In the genomic region with DNA sequence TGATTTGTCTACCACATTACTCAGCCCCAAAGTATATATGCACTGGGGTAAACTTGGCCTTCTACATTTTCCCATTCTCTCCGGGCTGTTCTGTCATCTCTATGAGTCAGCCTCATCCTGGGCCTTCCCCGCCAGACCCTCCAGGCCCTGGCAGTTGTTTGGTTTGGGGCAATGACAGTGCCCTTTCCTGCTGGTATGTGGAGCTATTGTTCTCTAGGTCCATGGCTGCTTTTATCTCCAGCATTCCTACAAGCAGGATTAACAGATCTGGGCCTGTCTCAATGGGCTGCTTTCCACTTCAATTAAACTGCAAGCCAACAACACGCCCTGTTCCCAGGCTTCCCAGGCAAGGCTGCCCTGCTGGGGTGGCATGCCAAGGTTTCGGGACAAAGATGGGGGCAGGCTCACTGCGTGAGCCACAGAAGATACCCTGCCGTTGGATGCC, we compare ENCODE assay signal across 10 cellular contexts.
DNase-seq lines count a peak whose midpoint lies in the region; ATAC-seq and TF ChIP-seq lines count a peak whose summit lies in the region.
"Had no signal": no experiment of that assay in that cellular context is flagged by ENCODE, and none has a peak within 500 bp of the region (broad histone marks: within the 10 kb centered on the region; RNA-seq: fewer than 3 reads in every experiment).

No MANE protein-coding gene starts in this region.

- intact Hi-C loops in body of pancreas (cut with DNase I), result no loop called here
- intact Hi-C loops in stomach (cut with DNase I; ENCODE audit: low total_unique reads), result no loop called here

- ATAC-seq in body of pancreas (peak; percentile 10), GM21529 (IDR thresholded peaks at IDR 0.05; ENCODE audit: unreplicated experiment) (no peak), HG03571 (IDR thresholded peaks at IDR 0.05; ENCODE audit: unreplicated experiment) (no peak)

- peak; percentile 34 for DNase-seq in HK-2 (ENCODE audit: unreplicated experiment)
- peak in 2 of 4 donors; percentile 21 to 37 for DNase-seq in body of pancreas
- DNase-seq in right atrium auricular region (ENCODE audit: low spot score), result no peak
- peak; percentile 74 for DNase-seq in stomach
- no peak for DNase-seq in UCSD-AML1 (lab: John Stamatoyannopoulos, UW; ENCODE audit: unreplicated experiment)
- DNase-seq in NCI-H748 treated with DMSO at 0.1 percent for 48 hours (lab: John Stamatoyannopoulos, UW), result no peak
- DNase-seq: NCI-H2171, psoas muscle had no signal

- TF ChIP-seq EP300 in stomach (IDR thresholded peaks at IDR 0.05), result no peak

- H3K36me3 ChIP-seq in body of pancreas (replicated peaks in 1 of 2; ENCODE audit: insufficient read depth in 1 of 2, low read depth in 2 of 2) (no peaks in the 10 kb centered on the region), right atrium auricular region (no peaks in the 10 kb centered on the region), stomach (no peaks in the 10 kb centered on the region)

- H3K4me1 ChIP-seq in body of pancreas (peaks cover 20% of the 10 kb centered on the region), right atrium auricular region (peaks cover 0 to 24% of the 10 kb centered on the region in 2 donors), stomach (peaks cover 7 to 53% (median 23%) of the 10 kb centered on the region in 4 donors)
- H3K4me1 ChIP-seq: psoas muscle had no signal

- H3K27ac ChIP-seq in body of pancreas, result peak overlapping the region in 1 of 4 donors; percentile 39
- H3K27ac ChIP-seq in right atrium auricular region, result peak overlapping the region; percentile 26 to 28
- no peak overlapping the region for H3K27ac ChIP-seq in stomach
- H3K27ac ChIP-seq: psoas muscle had no signal

- H3K9me3 ChIP-seq in body of pancreas (peaks cover 0 to 2% (median 0%) of the 10 kb centered on the region in 3 donors), right atrium auricular region (no peaks in the 10 kb centered on the region), stomach (peaks cover 0 to 3% (median 1%) of the 10 kb centered on the region in 4 donors)
- H3K9me3 ChIP-seq: psoas muscle had no signal

- H3K4me3 ChIP-seq in body of pancreas (no peak overlapping the region), right atrium auricular region (no peak overlapping the region), stomach (no peak overlapping the region)
- H3K4me3 ChIP-seq: psoas muscle had no signal

- TF ChIP-seq CTCF in body of pancreas (IDR thresholded peaks at IDR 0.05) (no peak), right atrium auricular region (IDR thresholded peaks at IDR 0.05) (no peak), stomach (IDR thresholded peaks at IDR 0.05) (no peak)

- WGBS in body of pancreas, 2 donors, result 49 to 51% methylated on average over 3 to 6 of the region's 6 CpGs
- 20 to 43% (median 30%) methylated on average over 5 to 6 of the region's 6 CpGs for WGBS in stomach, 5 donors

- H3K27me3 ChIP-seq in body of pancreas (no peaks in the 10 kb centered on the region), right atrium auricular region (no peaks in the 10 kb centered on the region), stomach (no peaks in the 10 kb centered on the region)

- TF ChIP-seq POLR2A in body of pancreas (IDR thresholded peaks at IDR 0.05), result no peak
- TF ChIP-seq POLR2A in stomach (IDR thresholded peaks at IDR 0.05), result no peak

Comparison
In these comparisons a context has a peak if more than half of its experiments do, and no peak if none do; other contexts are left out.
1. DNase-seq: peak in HK-2 (single experiment) and stomach (single experiment); none in right atrium auricular region (single experiment), UCSD-AML1 (single experiment) and NCI-H748 treated with DMSO at 0.1 percent for 48 hours (single experiment).
2. H3K27ac ChIP-seq: peak in right atrium auricular region (2 of 2); none in stomach (0 of 5).